Comparison of ENCODE assay signal across 15 cellular contexts in genomic region chr4:106317815-106318214, GRCh38. TPM values are rescaled to one million over a fixed set of nuclear protein-coding genes. Genes with fewer than 3 reads are reported as not detected.
DNase-seq lines count a peak whose midpoint lies in the region; TF ChIP-seq lines count a peak whose summit lies in the region.
"Had no signal": no experiment of that assay in that cellular context is flagged by ENCODE, and none has a peak within 500 bp of the region (broad histone marks: within the 10 kb centered on the region; RNA-seq: fewer than 3 reads in every experiment).

No MANE protein-coding gene starts in this region.

- peaks cover 3% of the 10 kb centered on the region for H3K4me1 ChIP-seq in SJCRH30
- H3K4me1 ChIP-seq in subcutaneous abdominal adipose tissue (ENCODE audit: control insufficient read depth in 5 of 5, insufficient read depth in 5 of 5, low read length in 5 of 5): peaks cover 3 to 33% (median 29%) of the 10 kb centered on the region in 5 donors

- H3K27me3 ChIP-seq in SJCRH30: no peaks in the 10 kb centered on the region
- H3K27me3 ChIP-seq in subcutaneous abdominal adipose tissue (ENCODE audit: control insufficient read depth in 5 of 5, insufficient read depth in 4 of 5, low read length in 5 of 5): no peaks in the 10 kb centered on the region
- H3K27me3 ChIP-seq: neutrophil, stomach had no signal

- H3K36me3 ChIP-seq in SJCRH30 (peaks cover 10% of the 10 kb centered on the region; the same call in 1 of the 2 replicates), subcutaneous abdominal adipose tissue (ENCODE audit: control insufficient read depth in 5 of 5, insufficient read depth in 5 of 5, low read length in 5 of 5) (peaks cover 0 to 3% (median 0%) of the 10 kb centered on the region in 5 donors)

- H3K9me3 Mint-ChIP-seq in T-helper 1 cell treated with Interleukin-12 subunit alpha and Interleukin-12 subunit beta and Interleukin-4 antibody, amounts not matched to agents 30 μg/mL and 1 μg/mL, for 36 hours: no peaks in the 10 kb centered on the region

- H3K27me3 Mint-ChIP-seq in T-helper 1 cell treated with Interleukin-12 subunit alpha and Interleukin-12 subunit beta and Interleukin-4 antibody, amounts not matched to agents 30 μg/mL and 1 μg/mL, for 36 hours (ENCODE audit: low read depth): no peaks in the 10 kb centered on the region
- H3K27me3 Mint-ChIP-seq: IgD-negative memory B cell had no signal

- H3K9ac ChIP-seq in subcutaneous abdominal adipose tissue (ENCODE audit: low read length in 5 of 5): peak overlapping the region in 1 of 5 donors; percentile 94

- TF ChIP-seq CTCF in fibroblast of the aortic adventitia (IDR thresholded peaks at IDR 0.05; ENCODE audit: insufficient read depth, low read length): no peak

- peaks cover 10% of the 10 kb centered on the region for H3K4me1 Mint-ChIP-seq in T-helper 1 cell treated with Interleukin-12 subunit alpha and Interleukin-12 subunit beta and Interleukin-4 antibody, amounts not matched to agents 30 μg/mL and 1 μg/mL, for 36 hours (ENCODE audit: low read depth)

- H3K9me3 ChIP-seq in SJCRH30 (replicated peaks) (no peaks in the 10 kb centered on the region), subcutaneous abdominal adipose tissue (ENCODE audit: control insufficient read depth in 5 of 5, low read length in 5 of 5) (no peaks in the 10 kb centered on the region)
- H3K9me3 ChIP-seq: neutrophil, stomach had no signal

- no peak overlapping the region for H3K4me3 Mint-ChIP-seq in T-helper 1 cell treated with Interleukin-12 subunit alpha and Interleukin-12 subunit beta and Interleukin-4 antibody, amounts not matched to agents 30 μg/mL and 1 μg/mL, for 36 hours

- H3K4me3 ChIP-seq in SJCRH30 (peak overlapping the region; percentile 72), fibroblast of the aortic adventitia (ENCODE audit: low read depth, low read length) (peak overlapping the region; percentile 95), subcutaneous abdominal adipose tissue (ENCODE audit: low read depth in 1 of 5, low read length in 5 of 5) (peak overlapping the region in 3 of 5 donors; percentile 26 to 99 (median 98))

- no peak for DNase-seq in T-helper 1 cell
- no peak for DNase-seq in SJCRH30
- no peak for DNase-seq in fibroblast of the aortic adventitia (ENCODE audit: low read depth)
- no peak for DNase-seq in glomerular visceral epithelial cell (ENCODE audit: extremely low spot score)
- DNase-seq in activated CD4-positive, alpha-beta T cell treated with anti-CD3 and anti-CD28 coated beads for 1 hour: no peak
- no peak for DNase-seq in NOMO-1 treated with DMSO at 0.1 percent for 48 hours (lab: John Stamatoyannopoulos, UW; ENCODE audit: unreplicated experiment)
- DNase-seq: EL; stimulated activated CD4-positive, alpha-beta T cell treated with anti-CD3 and anti-CD28 coated beads, Interleukin-2, amount 100 ng/mL, for 24 hours; stomach had no signal

- peaks cover 18% of the 10 kb centered on the region for H3K36me3 Mint-ChIP-seq in T-helper 1 cell treated with Interleukin-12 subunit alpha and Interleukin-12 subunit beta and Interleukin-4 antibody, amounts not matched to agents 30 μg/mL and 1 μg/mL, for 36 hours (ENCODE audit: low read depth)

- H3K27ac Mint-ChIP-seq in T-helper 1 cell treated with Interleukin-12 subunit alpha and Interleukin-12 subunit beta and Interleukin-4 antibody, amounts not matched to agents 30 μg/mL and 1 μg/mL, for 36 hours: peak overlapping the region; percentile 26

- H3K27ac ChIP-seq in SJCRH30: no peak overlapping the region
- H3K27ac ChIP-seq in subcutaneous abdominal adipose tissue (ENCODE audit: low read depth, low read length): no peak overlapping the region

RNA-seq across cellular contexts. Expression of gene AIMP1, which starts 1.5 kb away (rescaled TPM):
- 32.6 and 35.4 TPM in 2 replicates for total RNA-seq in SJCRH30 (2014; rRNA removed; shearing (Covaris generic))
- 29.9 and 30.7 TPM in 2 replicates for total RNA-seq in fibroblast of the aortic adventitia (ENCODE audit: low replicate concordance)

RNA-seq across cellular contexts. Expression of gene TBCK, which starts 1.8 kb away (rescaled TPM):
- total RNA-seq in SJCRH30 (2014; rRNA removed; shearing (Covaris generic)): 20.3 and 26.5 TPM in 2 replicates
- total RNA-seq in fibroblast of the aortic adventitia (ENCODE audit: low replicate concordance): 59.7 and 163 TPM in 2 replicates

RNA-seq across cellular contexts. Expression of gene GIMD1, which starts 50.8 kb away (rescaled TPM):
- not detected in 2 replicates for total RNA-seq in SJCRH30 (2014; rRNA removed; shearing (Covaris generic))
- not detected in 2 replicates for total RNA-seq in fibroblast of the aortic adventitia (ENCODE audit: low replicate concordance)
- total RNA-seq: A172, esophagus mucosa, stomach had no signal
